ENCODE assay signal across 14 cellular contexts in the genomic region with DNA sequence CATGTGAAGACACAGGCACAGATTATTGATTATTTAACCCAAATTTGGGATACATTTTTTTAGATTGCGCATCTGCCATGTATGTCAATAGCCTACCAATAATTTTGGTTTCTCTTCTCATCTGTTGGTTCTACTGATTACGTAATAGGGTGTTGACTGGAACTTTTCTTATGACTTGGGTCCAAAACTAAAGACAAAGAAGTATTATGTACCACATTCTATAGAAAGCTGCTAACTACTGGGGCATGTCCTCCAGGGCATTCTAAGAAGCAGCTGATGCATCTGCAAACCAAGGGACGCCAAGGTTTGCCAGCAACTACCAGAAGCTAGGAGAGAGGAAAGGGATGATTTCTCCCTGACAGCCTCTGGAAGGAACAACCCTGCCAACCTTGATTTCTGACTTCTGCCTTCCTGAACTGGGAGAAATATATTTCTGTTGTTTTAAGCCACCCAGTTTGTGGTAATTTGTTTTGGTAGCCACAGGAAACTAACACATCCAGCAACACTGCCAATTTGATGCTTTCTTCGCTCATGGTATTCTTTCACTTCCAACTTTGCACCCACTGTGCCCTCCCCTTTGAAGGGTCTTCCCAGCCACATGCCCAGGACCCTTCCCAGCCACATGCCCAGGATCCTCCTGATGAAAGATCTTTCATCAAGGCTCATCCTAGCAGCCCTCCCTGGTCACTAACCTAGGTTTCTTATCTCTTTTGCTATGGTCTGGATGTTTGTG. TPM values are rescaled to one million over a fixed set of nuclear protein-coding genes. Genes with fewer than 3 reads are reported as not detected.
A peak's percentile ranks its signal among the peaks of the same experiment; 100 is the strongest.
DNase-seq lines count a peak whose midpoint lies in the region; ATAC-seq, FAIRE-seq and TF ChIP-seq lines count a peak whose summit lies in the region.
"Had no signal": no experiment of that assay in that cellular context is flagged by ENCODE, and none has a peak within 500 bp of the region (broad histone marks: within the 10 kb centered on the region; RNA-seq: fewer than 3 reads in every experiment).

No MANE protein-coding gene starts in this region.

- FAIRE-seq in GM12878 (lab: Jason Lieb, UNC): no peak

- in situ Hi-C loops in GM12878 (cut with MboI): loop anchor here (25.0 kb wide), 1 partner anchor 1367 kb away; a partner anchor contains a TSS

- RAD21 ChIA-PET in GM12878 (lab: Charles Lee; ENCODE audit: unreplicated experiment): interaction anchor here (1.4 to 8.9 kb wide), 6 partner anchors 16 to 642 kb away, joined by 3 to 171 read pairs (median 46); a partner anchor contains a TSS

- peaks cover 5% of the 10 kb centered on the region for H3K79me2 ChIP-seq in GM12878 (ENCODE audit: control insufficient read depth, insufficient read depth, low read length)

- intact Hi-C loops in GM12878 (cut with micrococcal nuclease; ENCODE audit: unreplicated experiment): loop anchor here (1.0 kb wide), 2 partner anchors 36 to 59 kb away; a partner anchor contains a TSS

- POLR2A ChIA-PET in GM12878 (lab: Charles Lee): interaction anchor here (0.9 to 10.2 kb wide), 7 partner anchors 10 to 59 kb away, joined by 3 to 110 read pairs (median 7); a partner anchor contains a TSS

- no TSS peak for BruUV-seq in GM12878 (replicated peaks; lab: Mats Ljungman, UMichigan)

- CTCF ChIA-PET in GM12878 (lab: Yijun Ruan, JAX): interaction anchor here (0.8 to 7.7 kb wide), 7 partner anchors 10 to 74 kb away, joined by 3 to 49 read pairs (median 23); a partner anchor contains a TSS

- peak overlapping the region; percentile 74 for H3K4me2 ChIP-seq in GM12878 (ENCODE audit: control insufficient read depth, insufficient read depth)

- peaks cover 2% of the 10 kb centered on the region in 2 experiments; a peak in 2 of 4 replicates for H3K36me3 ChIP-seq in GM12878 (ENCODE audit: control insufficient read depth in 2 of 2, insufficient read depth in 2 of 2, low read length in 1 of 2)
- H3K36me3 ChIP-seq: thyroid gland had no signal

- H3K27me3 ChIP-seq in GM12878 (replicated peaks in 1 of 2; ENCODE audit: control insufficient read depth in 2 of 2, insufficient read depth in 2 of 2, low read length in 1 of 2): no peaks in the 10 kb centered on the region
- H3K27me3 ChIP-seq: thyroid gland had no signal

- DNase-seq in GM12878 (ENCODE audit: low read depth, low spot score) (peak; percentile 69), omental fat pad (ENCODE audit: low spot score) (no peak)
- no peak for DNase-seq in activated effector memory CD4-positive, alpha-beta T cell treated with Interleukin-2 at 50 U/mL for 16 hours
- DNase-seq: amygdala; CD8-positive, alpha-beta T cell; NCI-H1436 treated with DMSO at 0.1 percent for 48 hours; thyroid gland had no signal

- peaks cover 38% of the 10 kb centered on the region for H3K4me1 ChIP-seq in GM12878 (ENCODE audit: control insufficient read depth, insufficient read depth, low read length)
- H3K4me1 ChIP-seq: thyroid gland had no signal

- H4K20me1 ChIP-seq in GM12878 (ENCODE audit: control insufficient read depth, insufficient read depth): no peaks in the 10 kb centered on the region

- WGBS in GM12878 (ENCODE audit: insufficient coverage, insufficient replicate concordance, low lambda C conversion rate, missing lambda C conversion rate): 14% methylated on average over 4 of the region's 4 CpGs

- peaks cover 21% of the 10 kb centered on the region; the same call in 2 of the 3 replicates for H3K9me3 ChIP-seq in GM12878 (replicated peaks; ENCODE audit: control insufficient read depth, insufficient read depth, low read length)
- H3K9me3 ChIP-seq: thyroid gland had no signal

- no peak for TF ChIP-seq CTCF in GM12878 (IDR thresholded peaks at IDR 0.05 in 2 of 3, conservative IDR thresholded peaks at IDR 0.05 in 1 of 3; ENCODE audit: control insufficient read depth in 2 of 3, extremely low read depth in 1 of 3, insufficient read depth in 1 of 3, low read depth in 3 of 3, low read length in 3 of 3)
- TF ChIP-seq CTCF in omental fat pad (IDR thresholded peaks at IDR 0.05): no peak

- ATAC-seq in GM18498 (IDR thresholded peaks at IDR 0.05; ENCODE audit: unreplicated experiment): peak; percentile 50
- ATAC-seq in GM19452 (IDR thresholded peaks at IDR 0.05; ENCODE audit: unreplicated experiment): peak; percentile 55
- peak; percentile 57 for ATAC-seq in HG03175 (IDR thresholded peaks at IDR 0.05; ENCODE audit: unreplicated experiment)
- peak; percentile 70 for ATAC-seq in GM12878
- ATAC-seq in HG02840 (IDR thresholded peaks at IDR 0.05; ENCODE audit: low FRiP score, unreplicated experiment): no peak
- no peak for ATAC-seq in GM19328 (IDR thresholded peaks at IDR 0.05; ENCODE audit: unreplicated experiment)
- no peak for ATAC-seq in omental fat pad (ENCODE audit: low FRiP score)
- ATAC-seq: CD8-positive, alpha-beta T cell had no signal

- peak overlapping the region; percentile 33; the same call in 1 of the 2 replicates for H2AFZ ChIP-seq in GM12878 (ENCODE audit: control insufficient read depth, low read depth, low read length)

- SMC1A ChIA-PET in GM12878 (lab: Charles Lee; ENCODE audit: uncharacterized antibody, unreplicated experiment): interaction anchor here (0.6 to 13.0 kb wide), 10 partner anchors 8 to 77 kb away, joined by 3 to 178 read pairs (median 22); a partner anchor contains a TSS

- TF ChIP-seq POLR2A in GM12878 (IDR thresholded peaks at IDR 0.05; ENCODE audit: low read depth, low read length): no peak

- peak overlapping the region; percentile 96 for H3K27ac ChIP-seq in GM12878 (ENCODE audit: control insufficient read depth, insufficient read depth)
- H3K27ac ChIP-seq: thyroid gland had no signal

- H3K9ac ChIP-seq in GM12878 (ENCODE audit: control insufficient read depth, insufficient read depth, low read length): peak overlapping the region; percentile 72

- peak; percentile 75 to 90; a peak in 3 of 4 replicates for TF ChIP-seq EP300 in GM12878 (IDR thresholded peaks at IDR 0.05; ENCODE audit: borderline replicate concordance in 1 of 2, control insufficient read depth in 1 of 2, low read depth in 2 of 2, low read length in 2 of 2)

- peak overlapping the region; percentile 42 for H3K4me3 ChIP-seq in GM12878
- H3K4me3 ChIP-seq: thyroid gland had no signal

- TF ChIP-seq RAD21 in GM12878 (IDR thresholded peaks at IDR 0.05; ENCODE audit: insufficient read depth, low read depth, low read length): peak; percentile 17; the same call in 1 of the 2 replicates

RNA-seq across cellular contexts. Expression of a gene that starts 15.9 kb away (rescaled TPM):
- total RNA-seq in GM12878 (2013; cell fraction: nucleolus; rRNA removed): 324 and 329 TPM in 2 replicates
- total RNA-seq in GM12878 (2014; rRNA removed): 33.7 and 41.4 TPM in 2 replicates
- total RNA-seq in GM12878 (2014; rRNA removed; fragmentation: Illumina TruSeq; extraction: Trizol): 33.9 and 35.1 TPM in 2 replicates
- 22.4 and 22.9 TPM in 2 replicates for total RNA-seq in GM12878 (2021)
- polyA plus RNA-seq in GM12878 (2011; ENCODE audit: low read depth): 21.7 TPM
- polyA plus RNA-seq in GM12878 (2011; rRNA removed): 57.1 and 86.9 TPM in 2 replicates
- 22.3 and 24.5 TPM in 2 replicates for polyA plus RNA-seq in GM12878 (2011; cell fraction: cytosol; rRNA removed)
- 41.1 and 61.6 TPM in 2 replicates for polyA plus RNA-seq in GM12878 (2011; cell fraction: nucleus; rRNA removed)
- polyA plus RNA-seq in GM12878 (2012): 26.0 and 27.3 TPM in 2 replicates
- polyA plus RNA-seq in GM12878 (2014; fragmentation: Illumina TruSeq; extraction: Trizol): 35.0 and 46.6 TPM in 2 replicates
- polyA plus RNA-seq in GM12878 (2014; fragmentation: Nextera tagmentation; extraction: Ambion mirVana): 1 to 10 TPM; 9.3 to 9.5 TPM
- polyA plus RNA-seq in GM12878 (2014; rRNA removed): 13.0 and 16.5 TPM in 2 replicates
- 10 to 100 TPM; 17.1 to 17.9 TPM for polyA plus RNA-seq in GM12878 (2016; fragmentation: Nextera tagmentation; extraction: Ambion mirVana)
- polyA minus RNA-seq in GM12878 (2011; rRNA and poly(A)+ RNA removed): 75.7 and 81.3 TPM in 2 replicates
- 20.4 and 25.1 TPM in 2 replicates for polyA minus RNA-seq in GM12878 (2011; cell fraction: cytosol; rRNA and poly(A)+ RNA removed)
- polyA minus RNA-seq in GM12878 (2011; cell fraction: nucleus; rRNA and poly(A)+ RNA removed): 110 and 111 TPM in 2 replicates
- total RNA-seq in omental fat pad: 10 to 100 TPM; 17.0 to 35.8 (median 27.1) TPM

RNA-seq across cellular contexts. Expression of a gene that starts 36.1 kb away (rescaled TPM):
- total RNA-seq in GM12878 (2013; cell fraction: nucleolus; rRNA removed): 174 and 189 TPM in 2 replicates
- total RNA-seq in GM12878 (2014; rRNA removed) (15.4 and 18.1 TPM in 2 replicates), GM12878 (2014; rRNA removed; fragmentation: Illumina TruSeq; extraction: Trizol) (18.0 and 18.1 TPM in 2 replicates), GM12878 (2021) (19.1 and 22.4 TPM in 2 replicates), omental fat pad (1 to 10 TPM; 4.6 to 9.6 (median 7.1) TPM)
- 11.6 TPM for polyA plus RNA-seq in GM12878 (2011; ENCODE audit: low read depth)
- polyA plus RNA-seq in GM12878 (2011; rRNA removed) (49.4 and 72.4 TPM in 2 replicates), GM12878 (2014; fragmentation: Illumina TruSeq; extraction: Trizol) (15.9 and 22.4 TPM in 2 replicates), GM12878 (2014; fragmentation: Nextera tagmentation; extraction: Ambion mirVana) (1 to 10 TPM; 1.1 to 1.5 TPM), GM12878 (2014; rRNA removed) (8.3 and 9.6 TPM in 2 replicates), GM12878 (2016; fragmentation: Nextera tagmentation; extraction: Ambion mirVana) (1 to 10 TPM; 2.3 to 2.9 TPM)
- polyA plus RNA-seq in GM12878 (2011; cell fraction: cytosol; rRNA removed): 13.1 and 18.0 TPM in 2 replicates
- 21.4 and 25.3 TPM in 2 replicates for polyA plus RNA-seq in GM12878 (2011; cell fraction: nucleus; rRNA removed)
- polyA plus RNA-seq in GM12878 (2012): 11.8 and 14.3 TPM in 2 replicates
- 61.3 and 91.4 TPM in 2 replicates for polyA minus RNA-seq in GM12878 (2011; rRNA and poly(A)+ RNA removed)
- 25.1 and 28.5 TPM in 2 replicates for polyA minus RNA-seq in GM12878 (2011; cell fraction: cytosol; rRNA and poly(A)+ RNA removed)
- polyA minus RNA-seq in GM12878 (2011; cell fraction: nucleus; rRNA and poly(A)+ RNA removed): 28.3 and 34.2 TPM in 2 replicates

RNA-seq across cellular contexts. Expression of a gene that starts 37.7 kb away (rescaled TPM):
- 307 and 331 TPM in 2 replicates for total RNA-seq in GM12878 (2013; cell fraction: nucleolus; rRNA removed)
- 82.7 and 109 TPM in 2 replicates for total RNA-seq in GM12878 (2014; rRNA removed)
- total RNA-seq in GM12878 (2014; rRNA removed; fragmentation: Illumina TruSeq; extraction: Trizol): 107 and 109 TPM in 2 replicates
- 50.4 and 52.8 TPM in 2 replicates for total RNA-seq in GM12878 (2021)
- polyA plus RNA-seq in GM12878 (2011; ENCODE audit: low read depth): 37.6 TPM
- 149 and 243 TPM in 2 replicates for polyA plus RNA-seq in GM12878 (2011; rRNA removed)
- polyA plus RNA-seq in GM12878 (2011; cell fraction: cytosol; rRNA removed): 53.5 and 61.0 TPM in 2 replicates
- polyA plus RNA-seq in GM12878 (2011; cell fraction: nucleus; rRNA removed): 75.6 and 82.5 TPM in 2 replicates
- polyA plus RNA-seq in GM12878 (2012): 49.5 and 69.6 TPM in 2 replicates
- 118 and 166 TPM in 2 replicates for polyA plus RNA-seq in GM12878 (2014; fragmentation: Illumina TruSeq; extraction: Trizol)
- polyA plus RNA-seq in GM12878 (2014; fragmentation: Nextera tagmentation; extraction: Ambion mirVana): 10 to 100 TPM; 31.5 to 41.8 TPM
- polyA plus RNA-seq in GM12878 (2014; rRNA removed): 65.8 and 79.3 TPM in 2 replicates
- polyA plus RNA-seq in GM12878 (2016; fragmentation: Nextera tagmentation; extraction: Ambion mirVana): 10 to 100 TPM; 45.9 to 47.1 TPM
- polyA minus RNA-seq in GM12878 (2011; rRNA and poly(A)+ RNA removed): 80.6 and 111 TPM in 2 replicates
- 23.4 and 28.1 TPM in 2 replicates for polyA minus RNA-seq in GM12878 (2011; cell fraction: cytosol; rRNA and poly(A)+ RNA removed)
- polyA minus RNA-seq in GM12878 (2011; cell fraction: nucleus; rRNA and poly(A)+ RNA removed): 39.7 and 47.2 TPM in 2 replicates
- 1 to 10 TPM in 1 of 4 donors, under 1 TPM in 3; 0.12 to 2.5 (median 0.33) TPM for total RNA-seq in omental fat pad
- total RNA-seq: kidney epithelial cell, osteoblast had no signal

RNA-seq across cellular contexts. Expression of a gene that starts 47.1 kb away (rescaled TPM):
- 34.8 and 41.1 TPM in 2 replicates for total RNA-seq in GM12878 (2013; cell fraction: nucleolus; rRNA removed)
- total RNA-seq in GM12878 (2014; rRNA removed): 4.0 and 4.1 TPM in 2 replicates
- total RNA-seq in GM12878 (2014; rRNA removed; fragmentation: Illumina TruSeq; extraction: Trizol): 3.4 and 5.0 TPM in 2 replicates
- 5.0 and 5.4 TPM in 2 replicates for total RNA-seq in GM12878 (2021)
- polyA plus RNA-seq in GM12878 (2011; ENCODE audit: low read depth): 2.2 TPM
- 3.4 and 4.0 TPM in 2 replicates for polyA plus RNA-seq in GM12878 (2011; rRNA removed)
- 3.0 and 3.8 TPM in 2 replicates for polyA plus RNA-seq in GM12878 (2011; cell fraction: cytosol; rRNA removed)
- polyA plus RNA-seq in GM12878 (2011; cell fraction: nucleus; rRNA removed): 3.3 and 4.2 TPM in 2 replicates
- polyA plus RNA-seq in GM12878 (2012): 4.6 and 5.2 TPM in 2 replicates
- polyA plus RNA-seq in GM12878 (2014; fragmentation: Illumina TruSeq; extraction: Trizol): 4.6 and 6.0 TPM in 2 replicates
- polyA plus RNA-seq in GM12878 (2014; fragmentation: Nextera tagmentation; extraction: Ambion mirVana): 1 to 10 TPM; 1.3 to 1.9 TPM
- 4.3 and 6.2 TPM in 2 replicates for polyA plus RNA-seq in GM12878 (2014; rRNA removed)
- polyA plus RNA-seq in GM12878 (2016; fragmentation: Nextera tagmentation; extraction: Ambion mirVana): 1 to 10 TPM; 2.5 to 3.8 TPM
- 2.0 and 3.6 TPM in 2 replicates for polyA minus RNA-seq in GM12878 (2011; rRNA and poly(A)+ RNA removed)
- 0.52 and 0.67 TPM in 2 replicates for polyA minus RNA-seq in GM12878 (2011; cell fraction: cytosol; rRNA and poly(A)+ RNA removed)
- polyA minus RNA-seq in GM12878 (2011; cell fraction: nucleus; rRNA and poly(A)+ RNA removed): 1.9 and 2.3 TPM in 2 replicates
- total RNA-seq in omental fat pad: 100 to 1,000 TPM in 2 of 4 donors, 10 to 100 TPM in 2; 59.8 to 132 (median 103) TPM
- total RNA-seq: CD8-positive, alpha-beta T cell had no signal

Comparison
In these comparisons a context has a peak if more than half of its experiments do, and no peak if none do; other contexts are left out.
1. ATAC-seq: peak in GM18498 (single experiment), GM19452 (single experiment), HG03175 (single experiment) and GM12878 (single experiment); none in HG02840 (single experiment), GM19328 (single experiment) and omental fat pad (single experiment).
2. RNA of a gene that starts 37.7 kb away (total RNA-seq): 50.4 to 331 TPM in GM12878; 0.12 to 2.5 TPM in omental fat pad; every median in the first group is over 10 times any median in the second.